In the genomic region with DNA sequence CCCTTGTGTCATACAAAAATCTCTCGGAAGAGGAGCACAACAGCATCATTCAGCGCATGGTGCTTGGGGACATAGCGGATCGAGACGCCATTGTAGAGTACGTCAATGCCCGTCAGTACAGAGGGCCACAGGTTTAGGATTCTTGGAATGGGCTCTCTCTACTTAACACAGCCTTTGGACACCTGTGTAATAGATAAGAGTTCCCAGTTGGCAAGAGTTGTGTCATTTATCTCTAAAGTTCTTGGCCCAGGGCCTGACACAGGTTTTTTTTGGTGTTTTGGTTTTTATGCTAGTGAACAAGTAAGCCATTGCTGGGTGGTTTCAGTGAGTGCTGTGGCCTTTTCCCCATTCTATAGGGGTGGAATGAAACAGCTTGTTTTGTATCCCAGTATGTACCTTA, we compare ENCODE assay signal across 24 cellular contexts. TPM values are rescaled to one million over a fixed set of nuclear protein-coding genes. Genes with fewer than 3 reads are reported as not detected.
DNase-seq lines count a peak whose midpoint lies in the region; ATAC-seq and TF ChIP-seq lines count a peak whose summit lies in the region.
"Had no signal": no experiment of that assay in that cellular context is flagged by ENCODE, and none has a peak within 500 bp of the region (broad histone marks: within the 10 kb centered on the region; RNA-seq: fewer than 3 reads in every experiment).

No MANE protein-coding gene starts in this region.

- no peaks in the 10 kb centered on the region for H3K27me3 ChIP-seq in left ventricle myocardium inferior (ENCODE audit: low read depth)
- no peaks in the 10 kb centered on the region for H3K27me3 ChIP-seq in CD8-positive, alpha-beta memory T cell (ENCODE audit: insufficient read depth, low read length, poor library complexity, severe bottlenecking)
- no peaks in the 10 kb centered on the region for H3K27me3 ChIP-seq in thymus (ENCODE audit: control insufficient read depth, insufficient read depth)
- H3K27me3 ChIP-seq: MG63 had no signal

- H3K36me3 ChIP-seq in left ventricle myocardium inferior (peaks cover 96% of the 10 kb centered on the region), thymus (ENCODE audit: control insufficient read depth, insufficient read depth) (peaks cover 81% of the 10 kb centered on the region)
- peaks cover 55% of the 10 kb centered on the region for H3K36me3 ChIP-seq in CD8-positive, alpha-beta memory T cell (ENCODE audit: insufficient read depth, low read length)

- H3K4me1 ChIP-seq in left ventricle myocardium inferior (peaks cover 49% of the 10 kb centered on the region), thymus (ENCODE audit: control insufficient read depth, insufficient read depth, low read length) (peaks cover 19% of the 10 kb centered on the region)
- peaks cover 40% of the 10 kb centered on the region for H3K4me1 ChIP-seq in CD8-positive, alpha-beta memory T cell (ENCODE audit: insufficient read depth, low read length)
- H3K4me1 ChIP-seq: A549; BLaER1 treated with 17β-estradiol and CSF1 and Interleukin-3, amounts not matched to agents 10 nM and 100 nM had no signal

- peaks cover 46 to 93% (median 74%) of the 10 kb centered on the region in 3 donors for H3K36me3 Mint-ChIP-seq in CD8-positive, alpha-beta memory T cell

- peaks cover 16 to 33% (median 29%) of the 10 kb centered on the region in 5 donors for H3K9me3 Mint-ChIP-seq in CD8-positive, alpha-beta memory T cell

- H3K27ac Mint-ChIP-seq in CD8-positive, alpha-beta memory T cell = peak overlapping the region in 5 of 8 donors; percentile 35 to 88 (median 78)

- H3K4me3 ChIP-seq in left ventricle myocardium inferior (no peak overlapping the region), thymus (ENCODE audit: low read length) (no peak overlapping the region)
- H3K4me3 ChIP-seq in CD8-positive, alpha-beta memory T cell (ENCODE audit: low read length) = no peak overlapping the region
- H3K4me3 ChIP-seq: A549; BLaER1 treated with 17β-estradiol and CSF1 and Interleukin-3, amounts not matched to agents 10 nM and 100 nM; MG63; PC-9 had no signal

- no peak for TF ChIP-seq CTCF in left ventricle myocardium inferior (IDR thresholded peaks at IDR 0.05; ENCODE audit: borderline replicate concordance)

- H3K27ac ChIP-seq in left ventricle myocardium inferior (replicated peaks) = peak overlapping the region; percentile 27
- H3K27ac ChIP-seq in CD8-positive, alpha-beta memory T cell (ENCODE audit: low read depth, low read length) = no peak overlapping the region
- peak overlapping the region; percentile 31 for H3K27ac ChIP-seq in thymus (ENCODE audit: low read depth)
- H3K27ac ChIP-seq: A549; BLaER1 treated with 17β-estradiol and CSF1 and Interleukin-3, amounts not matched to agents 10 nM and 100 nM; PC-9 had no signal

- intact Hi-C loops in left ventricle myocardium inferior (cut with micrococcal nuclease) (no loop called here), Right ventricle myocardium inferior (cut with DNase I) (no loop called here)

- H3K4me1 Mint-ChIP-seq in CD8-positive, alpha-beta memory T cell = peaks cover 43 to 50% (median 48%) of the 10 kb centered on the region in 3 donors

- DNase-seq in left ventricle myocardium inferior = no peak
- DNase-seq in Right ventricle myocardium inferior (ENCODE audit: missing footprints) = no peak
- DNase-seq in CD8-positive, alpha-beta memory T cell = no peak
- peak; percentile 73 for DNase-seq in left lobe of liver (ENCODE audit: low spot score)
- no peak for DNase-seq in iPS-NIHi11 (ENCODE audit: low spot score)
- no peak for DNase-seq in T-helper 2 cell
- DNase-seq: AML-193, DMS153, DND-41, HCEC 1CT, IMR-90, KG1, MG63, NCI-H1105 treated with DMSO at 0.1 percent for 48 hours, NCI-H146, NCI-H2029 treated with DMSO at 0.1 percent for 48 hours, NCI-H446 treated with DMSO at 0.1 percent for 48 hours, NCI-H526, NCI-H82, PC-9, SHP77 had no signal

- H3K4me3 Mint-ChIP-seq in CD8-positive, alpha-beta memory T cell = no peak overlapping the region

- peaks cover 0 to 2% of the 10 kb centered on the region in 2 donors for H3K27me3 Mint-ChIP-seq in CD8-positive, alpha-beta memory T cell

- POLR2A ChIA-PET in CD8-positive, alpha-beta memory T cell (lab: Charles Lee) = no interaction called here

- CTCF ChIA-PET in CD8-positive, alpha-beta memory T cell (lab: Charles Lee) = interaction anchor here (0.7 kb wide), 1 partner anchor 46 kb away, joined by 3 read pairs; no protein-coding TSS in a partner anchor

- over 99% methylated on average over 7 of the region's 7 CpGs for WGBS in thymus

- ATAC-seq in Right ventricle myocardium inferior (no peak), left lobe of liver (peak; percentile 94)
- ATAC-seq: A549 had no signal

- H3K9me3 ChIP-seq in left ventricle myocardium inferior (replicated peaks) = peaks cover 41% of the 10 kb centered on the region
- H3K9me3 ChIP-seq in CD8-positive, alpha-beta memory T cell (ENCODE audit: low read length) = peaks cover 20% of the 10 kb centered on the region
- H3K9me3 ChIP-seq in thymus (ENCODE audit: control insufficient read depth) = peaks cover 14% of the 10 kb centered on the region

RNA-seq across cellular contexts. Expression of gene SNRK, which starts 54.1 kb away (rescaled TPM):
- total RNA-seq in left ventricle myocardium inferior = 23.1 TPM
- 18.9 TPM for total RNA-seq in Right ventricle myocardium inferior
- total RNA-seq in CD8-positive, alpha-beta memory T cell = 10 to 100 TPM; 34.2 to 35.9 TPM
- 55.1 TPM for polyA plus RNA-seq in CD8-positive, alpha-beta memory T cell
- total RNA-seq in left lobe of liver = 12.4 TPM
- polyA plus RNA-seq in thymus = 33.6 TPM
